Comparison of ENCODE assay signal across 8 cellular contexts in the genomic region with DNA sequence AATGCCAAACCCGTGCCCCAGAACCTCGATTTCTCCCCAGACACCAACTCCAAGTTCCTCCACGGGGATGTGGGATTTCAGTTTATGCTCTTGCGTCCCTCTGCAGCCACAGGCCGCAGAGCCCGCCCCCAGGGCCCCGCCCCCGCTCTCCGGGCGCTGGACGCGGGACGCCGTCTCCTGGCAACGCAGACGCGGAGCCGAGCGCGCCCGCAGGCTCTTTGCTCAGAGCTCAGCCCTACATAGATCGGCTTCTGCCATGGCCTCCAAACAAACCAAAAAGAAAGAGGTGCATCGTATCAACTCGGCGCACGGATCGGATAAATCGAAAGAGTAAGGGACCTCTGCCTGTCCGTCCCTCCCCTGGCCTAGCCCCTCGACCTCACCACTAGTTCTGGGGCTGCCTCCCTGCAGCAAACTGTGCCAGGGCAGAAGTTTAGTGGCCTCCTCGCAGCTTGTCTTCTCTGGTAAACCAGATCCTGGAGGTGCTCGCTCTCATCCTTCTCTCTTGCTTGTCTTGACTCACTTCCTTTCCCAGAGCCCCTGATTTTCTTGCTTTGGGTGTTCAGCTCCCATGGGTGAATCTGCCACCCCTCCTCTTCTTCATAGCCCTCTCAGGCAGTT. TPM values are rescaled to one million over a fixed set of nuclear protein-coding genes. Genes with fewer than 3 reads are reported as not detected.
DNase-seq lines count a peak whose midpoint lies in the region; ATAC-seq and TF ChIP-seq lines count a peak whose summit lies in the region.

A gene (plus strand): TSS at position 188 of the 621 bp plus-strand sequence. CDS start 69 bp downstream, at position 257.

- H3K36me3 ChIP-seq in PC-3 (ENCODE audit: low read depth, low read length) (no peaks in the 10 kb centered on the region), duodenal mucosa (ENCODE audit: control insufficient read depth in 1 of 2, insufficient read depth in 2 of 2, low read length in 2 of 2) (no peaks in the 10 kb centered on the region)

- no peak within 1 kb of the TSS for H3K27ac ChIP-seq in PC-3 (ENCODE audit: low read length)
- H3K27ac ChIP-seq in duodenal mucosa (ENCODE audit: low read depth, low read length), result no peak within 1 kb of the TSS

- H3K27me3 ChIP-seq in PC-3 (ENCODE audit: low read length), result peaks cover 16% of the 10 kb centered on the region
- H3K27me3 ChIP-seq in duodenal mucosa (ENCODE audit: control insufficient read depth in 1 of 2, insufficient read depth in 2 of 2, low read length in 2 of 2), result no peaks in the 10 kb centered on the region

- H3F3A ChIP-seq in PC-3 (ENCODE audit: low read length, unreplicated experiment), result no peaks in the 10 kb centered on the region

- ATAC-seq in activated T-cell treated with anti-CD3 and anti-CD28 coated beads, Interleukin-2, amount 50 U/mL, for 72 hours (replicated peaks in 1 of 2), result no peak
- ATAC-seq in PC-3 (peak; percentile 81), left lobe of liver (peak; percentile 94), GM21528 (IDR thresholded peaks at IDR 0.05; ENCODE audit: low FRiP score, unreplicated experiment) (no peak), HG03378 (IDR thresholded peaks at IDR 0.05; ENCODE audit: unreplicated experiment) (no peak)
- ATAC-seq in stimulated activated naive CD8-positive, alpha-beta T cell treated with anti-CD3 and anti-CD28 coated beads, Interleukin-15, amount 100 ng/mL, for 72 hours, result no peak

- TF ChIP-seq CTCF in PC-3 (conservative IDR thresholded peaks at IDR 0.05; ENCODE audit: low read depth, low read length), result no peak

- peaks cover 11% of the 10 kb centered on the region for H3K4me1 Mint-ChIP-seq in activated T-cell treated with anti-CD3 and anti-CD28 coated beads, Interleukin-2, amount 50 U/mL, for 72 hours (ENCODE audit: low read depth)
- peaks cover 9% of the 10 kb centered on the region for H3K4me1 Mint-ChIP-seq in stimulated activated naive CD8-positive, alpha-beta T cell treated with anti-CD3 and anti-CD28 coated beads, Interleukin-15, amount 100 ng/mL, for 72 hours

- CTCF ChIA-PET in PC-3 (lab: Charles Lee), result no interaction called here

- H2AFZ ChIP-seq in PC-3 (ENCODE audit: low read length), result peak within 1 kb of the TSS; percentile 80

- peak within 1 kb of the TSS; percentile 68 for H3K4me3 ChIP-seq in PC-3 (ENCODE audit: low read length)
- peak within 1 kb of the TSS; percentile 38 to 60 for H3K4me3 ChIP-seq in duodenal mucosa (ENCODE audit: low read depth in 1 of 2, low read length in 2 of 2)

- POLR2A ChIA-PET in PC-3 (lab: Charles Lee; ENCODE audit: unreplicated experiment), result no interaction called here

- H3K79me2 ChIP-seq in PC-3 (ENCODE audit: low read length), result no peaks in the 10 kb centered on the region

- peak within 1 kb of the TSS; percentile 88 for H3K4me2 ChIP-seq in PC-3 (ENCODE audit: low read length)

- H3K9me2 ChIP-seq in PC-3 (replicated peaks; ENCODE audit: low read length), result no peaks in the 10 kb centered on the region

- no peak within 1 kb of the TSS for H3K27ac Mint-ChIP-seq in activated T-cell treated with anti-CD3 and anti-CD28 coated beads, Interleukin-2, amount 50 U/mL, for 72 hours
- H3K27ac Mint-ChIP-seq in stimulated activated naive CD8-positive, alpha-beta T cell treated with anti-CD3 and anti-CD28 coated beads, Interleukin-15, amount 100 ng/mL, for 72 hours, result no peak within 1 kb of the TSS

- H4K20me1 ChIP-seq in PC-3 (ENCODE audit: low read length), result no peaks in the 10 kb centered on the region

- intact Hi-C loops in PC-3 (cut with micrococcal nuclease), result no loop called here

- H3K9me3 Mint-ChIP-seq in activated T-cell treated with anti-CD3 and anti-CD28 coated beads, Interleukin-2, amount 50 U/mL, for 72 hours, result no peaks in the 10 kb centered on the region
- H3K9me3 Mint-ChIP-seq in stimulated activated naive CD8-positive, alpha-beta T cell treated with anti-CD3 and anti-CD28 coated beads, Interleukin-15, amount 100 ng/mL, for 72 hours, result no peaks in the 10 kb centered on the region

- DNase-seq in activated T-cell treated with anti-CD3 and anti-CD28 coated beads, Interleukin-2, amount 50 U/mL, for 72 hours, result no peak
- no peak for DNase-seq in activated T-cell treated with anti-CD3 and anti-CD28 coated beads, Interleukin-2, amount 50 U/mL, for 1 hour
- DNase-seq in PC-3, result peak; percentile 68
- peak; percentile 58 for DNase-seq in left lobe of liver (ENCODE audit: low spot score)
- DNase-seq in stimulated activated naive CD8-positive, alpha-beta T cell treated with anti-CD3 and anti-CD28 coated beads, Interleukin-15, amount 100 ng/mL, for 72 hours, result no peak

- peaks cover 0 to 1% of the 10 kb centered on the region in 2 donors for H3K36me3 Mint-ChIP-seq in activated T-cell treated with anti-CD3 and anti-CD28 coated beads, Interleukin-2, amount 50 U/mL, for 72 hours (ENCODE audit: insufficient read depth in 2 of 2)

- H3K4me1 ChIP-seq in PC-3 (ENCODE audit: insufficient read depth, low read length) (peaks cover 11% of the 10 kb centered on the region), duodenal mucosa (ENCODE audit: control insufficient read depth in 1 of 2, insufficient read depth in 2 of 2, low read length in 2 of 2) (no peaks in the 10 kb centered on the region)

- no TSS peak for BruUV-seq in PC-3 (replicated peaks; lab: Mats Ljungman, UMichigan)

- H3K9ac ChIP-seq in PC-3 (ENCODE audit: low read length) (no peak within 1 kb of the TSS), duodenal mucosa (ENCODE audit: low read depth in 1 of 2, low read length in 2 of 2) (peak within 1 kb of the TSS in 1 of 2 donors; percentile 10)

- H3K27me3 Mint-ChIP-seq in activated T-cell treated with anti-CD3 and anti-CD28 coated beads, Interleukin-2, amount 50 U/mL, for 72 hours (ENCODE audit: low read depth), result peaks cover 27% of the 10 kb centered on the region
- peaks cover 36% of the 10 kb centered on the region for H3K27me3 Mint-ChIP-seq in stimulated activated naive CD8-positive, alpha-beta T cell treated with anti-CD3 and anti-CD28 coated beads, Interleukin-15, amount 100 ng/mL, for 72 hours

- H3K9me3 ChIP-seq in PC-3 (ENCODE audit: low read length) (no peaks in the 10 kb centered on the region), duodenal mucosa (ENCODE audit: control insufficient read depth in 1 of 2, low read length in 2 of 2) (no peaks in the 10 kb centered on the region)

- H3K4me3 Mint-ChIP-seq in activated T-cell treated with anti-CD3 and anti-CD28 coated beads, Interleukin-2, amount 50 U/mL, for 72 hours, result peak within 1 kb of the TSS; percentile 71 to 78
- peak within 1 kb of the TSS; percentile 38 to 71 for H3K4me3 Mint-ChIP-seq in stimulated activated naive CD8-positive, alpha-beta T cell treated with anti-CD3 and anti-CD28 coated beads, Interleukin-15, amount 100 ng/mL, for 72 hours

RNA-seq across cellular contexts. Expression of the gene that starts here (rescaled TPM):
- under 1 TPM in 1 of 2 donors, not detected in 1; 0.14 TPM for total RNA-seq in activated T-cell treated with anti-CD3 and anti-CD28 coated beads, Interleukin-2, amount 50 U/mL, for 72 hours
- total RNA-seq in PC-3 (2014; rRNA removed) (not detected in 2 replicates), left lobe of liver (not detected)

Comparison
In these comparisons a context has a peak if more than half of its experiments do, and no peak if none do; other contexts are left out.
1. Peak in DNase-seq, ATAC-seq, H3K4me3 ChIP-seq and H3K4me2 ChIP-seq in PC-3; RNA of the gene not detected or under 1 TPM.
2. Peak in DNase-seq and ATAC-seq in left lobe of liver; RNA of the gene not detected or under 1 TPM.